ENCODE assay signal across 1 cellular context in the genomic region with DNA sequence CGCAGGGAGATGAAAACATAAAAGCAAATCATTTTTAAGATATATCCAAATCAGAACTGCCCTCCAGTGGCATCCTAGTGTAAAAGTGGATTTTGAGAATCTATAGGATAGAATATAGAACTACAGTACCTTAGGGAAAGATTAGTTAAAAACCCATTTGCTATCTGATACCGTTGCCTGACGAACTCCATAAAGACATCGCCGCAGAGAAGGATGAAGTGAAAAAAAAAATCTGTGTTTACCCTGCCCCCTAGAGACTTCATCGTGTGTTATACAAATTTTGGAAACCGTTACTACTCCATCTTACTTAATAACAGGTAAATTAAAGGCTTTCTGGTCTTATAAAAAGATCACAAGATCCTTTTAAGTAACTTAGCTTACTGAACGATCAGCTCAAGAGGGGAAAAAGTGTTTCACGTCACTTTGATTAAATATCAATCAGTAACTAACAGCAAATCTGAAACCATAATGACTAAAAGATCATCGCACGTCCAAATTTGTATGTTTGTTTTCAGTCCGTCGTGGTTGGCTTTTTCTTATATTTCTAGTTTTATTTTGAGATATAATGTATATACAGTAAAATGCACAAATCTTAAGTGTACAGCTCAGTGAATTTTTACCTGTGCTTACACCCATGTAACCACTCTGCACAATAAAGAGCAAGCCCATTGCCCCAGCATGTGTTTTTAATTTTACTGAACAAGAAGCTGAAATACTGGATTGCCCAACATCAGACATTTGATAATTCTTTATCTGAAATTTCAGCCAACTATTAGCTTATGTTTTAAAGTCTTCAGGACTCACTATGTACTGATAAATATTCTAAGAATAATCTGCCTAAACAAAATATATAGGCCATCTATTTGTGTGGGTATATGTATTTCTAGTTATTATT.
TF ChIP-seq lines count a peak whose summit lies in the region.

No MANE protein-coding gene starts in this region.

TF ChIP-seq in GM12878, 131 proteins besides CTCF, POLR2A, EP300 and RAD21:
- peak; percentile 56; the same call in 1 of the 2 replicates for TF ChIP-seq PML (IDR thresholded peaks at IDR 0.05; ENCODE audit: low read length)
- TF ChIP-seq WRNIP1 (IDR thresholded peaks at IDR 0.05; ENCODE audit: borderline replicate concordance, low read depth, low read length): no peak
- peak; percentile 60 for TF ChIP-seq MEF2B (IDR thresholded peaks at IDR 0.05; ENCODE audit: partially characterized antibody, poor library complexity, severe bottlenecking)
- TF ChIP-seq, protein P1, sequence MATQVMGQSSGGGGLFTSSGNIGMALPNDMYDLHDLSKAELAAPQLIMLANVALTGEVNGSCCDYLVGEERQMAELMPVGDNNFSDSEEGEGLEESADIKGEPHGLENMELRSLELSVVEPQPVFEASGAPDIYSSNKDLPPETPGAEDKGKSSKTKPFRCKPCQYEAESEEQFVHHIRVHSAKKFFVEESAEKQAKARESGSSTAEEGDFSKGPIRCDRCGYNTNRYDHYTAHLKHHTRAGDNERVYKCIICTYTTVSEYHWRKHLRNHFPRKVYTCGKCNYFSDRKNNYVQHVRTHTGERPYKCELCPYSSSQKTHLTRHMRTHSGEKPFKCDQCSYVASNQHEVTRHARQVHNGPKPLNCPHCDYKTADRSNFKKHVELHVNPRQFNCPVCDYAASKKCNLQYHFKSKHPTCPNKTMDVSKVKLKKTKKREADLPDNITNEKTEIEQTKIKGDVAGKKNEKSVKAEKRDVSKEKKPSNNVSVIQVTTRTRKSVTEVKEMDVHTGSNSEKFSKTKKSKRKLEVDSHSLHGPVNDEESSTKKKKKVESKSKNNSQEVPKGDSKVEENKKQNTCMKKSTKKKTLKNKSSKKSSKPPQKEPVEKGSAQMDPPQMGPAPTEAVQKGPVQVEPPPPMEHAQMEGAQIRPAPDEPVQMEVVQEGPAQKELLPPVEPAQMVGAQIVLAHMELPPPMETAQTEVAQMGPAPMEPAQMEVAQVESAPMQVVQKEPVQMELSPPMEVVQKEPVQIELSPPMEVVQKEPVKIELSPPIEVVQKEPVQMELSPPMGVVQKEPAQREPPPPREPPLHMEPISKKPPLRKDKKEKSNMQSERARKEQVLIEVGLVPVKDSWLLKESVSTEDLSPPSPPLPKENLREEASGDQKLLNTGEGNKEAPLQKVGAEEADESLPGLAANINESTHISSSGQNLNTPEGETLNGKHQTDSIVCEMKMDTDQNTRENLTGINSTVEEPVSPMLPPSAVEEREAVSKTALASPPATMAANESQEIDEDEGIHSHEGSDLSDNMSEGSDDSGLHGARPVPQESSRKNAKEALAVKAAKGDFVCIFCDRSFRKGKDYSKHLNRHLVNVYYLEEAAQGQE (IDR thresholded peaks at IDR 0.05; ENCODE audit: low read depth, low read length): no peak
- no peak for TF ChIP-seq FOXK2 (IDR thresholded peaks at IDR 0.05)
- TF ChIP-seq CREM (IDR thresholded peaks at IDR 0.05; ENCODE audit: low read depth): no peak
- TF ChIP-seq, protein P2, sequence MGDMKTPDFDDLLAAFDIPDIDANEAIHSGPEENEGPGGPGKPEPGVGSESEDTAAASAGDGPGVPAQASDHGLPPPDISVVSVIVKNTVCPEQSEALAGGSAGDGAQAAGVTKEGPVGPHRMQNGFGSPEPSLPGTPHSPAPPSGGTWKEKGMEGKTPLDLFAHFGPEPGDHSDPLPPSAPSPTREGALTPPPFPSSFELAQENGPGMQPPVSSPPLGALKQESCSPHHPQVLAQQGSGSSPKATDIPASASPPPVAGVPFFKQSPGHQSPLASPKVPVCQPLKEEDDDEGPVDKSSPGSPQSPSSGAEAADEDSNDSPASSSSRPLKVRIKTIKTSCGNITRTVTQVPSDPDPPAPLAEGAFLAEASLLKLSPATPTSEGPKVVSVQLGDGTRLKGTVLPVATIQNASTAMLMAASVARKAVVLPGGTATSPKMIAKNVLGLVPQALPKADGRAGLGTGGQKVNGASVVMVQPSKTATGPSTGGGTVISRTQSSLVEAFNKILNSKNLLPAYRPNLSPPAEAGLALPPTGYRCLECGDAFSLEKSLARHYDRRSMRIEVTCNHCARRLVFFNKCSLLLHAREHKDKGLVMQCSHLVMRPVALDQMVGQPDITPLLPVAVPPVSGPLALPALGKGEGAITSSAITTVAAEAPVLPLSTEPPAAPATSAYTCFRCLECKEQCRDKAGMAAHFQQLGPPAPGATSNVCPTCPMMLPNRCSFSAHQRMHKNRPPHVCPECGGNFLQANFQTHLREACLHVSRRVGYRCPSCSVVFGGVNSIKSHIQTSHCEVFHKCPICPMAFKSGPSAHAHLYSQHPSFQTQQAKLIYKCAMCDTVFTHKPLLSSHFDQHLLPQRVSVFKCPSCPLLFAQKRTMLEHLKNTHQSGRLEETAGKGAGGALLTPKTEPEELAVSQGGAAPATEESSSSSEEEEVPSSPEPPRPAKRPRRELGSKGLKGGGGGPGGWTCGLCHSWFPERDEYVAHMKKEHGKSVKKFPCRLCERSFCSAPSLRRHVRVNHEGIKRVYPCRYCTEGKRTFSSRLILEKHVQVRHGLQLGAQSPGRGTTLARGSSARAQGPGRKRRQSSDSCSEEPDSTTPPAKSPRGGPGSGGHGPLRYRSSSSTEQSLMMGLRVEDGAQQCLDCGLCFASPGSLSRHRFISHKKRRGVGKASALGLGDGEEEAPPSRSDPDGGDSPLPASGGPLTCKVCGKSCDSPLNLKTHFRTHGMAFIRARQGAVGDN (IDR thresholded peaks at IDR 0.05): no peak
- no peak for TF ChIP-seq ASH2L (IDR thresholded peaks at IDR 0.05; ENCODE audit: borderline replicate concordance, low read depth)
- TF ChIP-seq, protein P3, sequence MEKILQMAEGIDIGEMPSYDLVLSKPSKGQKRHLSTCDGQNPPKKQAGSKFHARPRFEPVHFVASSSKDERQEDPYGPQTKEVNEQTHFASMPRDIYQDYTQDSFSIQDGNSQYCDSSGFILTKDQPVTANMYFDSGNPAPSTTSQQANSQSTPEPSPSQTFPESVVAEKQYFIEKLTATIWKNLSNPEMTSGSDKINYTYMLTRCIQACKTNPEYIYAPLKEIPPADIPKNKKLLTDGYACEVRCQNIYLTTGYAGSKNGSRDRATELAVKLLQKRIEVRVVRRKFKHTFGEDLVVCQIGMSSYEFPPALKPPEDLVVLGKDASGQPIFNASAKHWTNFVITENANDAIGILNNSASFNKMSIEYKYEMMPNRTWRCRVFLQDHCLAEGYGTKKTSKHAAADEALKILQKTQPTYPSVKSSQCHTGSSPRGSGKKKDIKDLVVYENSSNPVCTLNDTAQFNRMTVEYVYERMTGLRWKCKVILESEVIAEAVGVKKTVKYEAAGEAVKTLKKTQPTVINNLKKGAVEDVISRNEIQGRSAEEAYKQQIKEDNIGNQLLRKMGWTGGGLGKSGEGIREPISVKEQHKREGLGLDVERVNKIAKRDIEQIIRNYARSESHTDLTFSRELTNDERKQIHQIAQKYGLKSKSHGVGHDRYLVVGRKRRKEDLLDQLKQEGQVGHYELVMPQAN (conservative IDR thresholded peaks at IDR 0.05): 0 out of 2 replicates have a peak, but pooled peaks have one; percentile 22
- 0 out of 2 replicates have a peak, but pooled peaks have one; percentile 20 for TF ChIP-seq RAD51 (IDR thresholded peaks at IDR 0.05)
- TF ChIP-seq NR2F1 (conservative IDR thresholded peaks at IDR 0.05): peak; percentile 56
- TF ChIP-seq RFX5 (IDR thresholded peaks at IDR 0.05; ENCODE audit: low read depth, low read length): no peak
- no peak for TF ChIP-seq ZNF622 (IDR thresholded peaks at IDR 0.05)
- no peak for TF ChIP-seq SMAD5 (IDR thresholded peaks at IDR 0.05; ENCODE audit: low read depth)
- no peak for TF ChIP-seq SREBF1 (IDR thresholded peaks at IDR 0.05; ENCODE audit: low read length)
- TF ChIP-seq, protein P4, sequence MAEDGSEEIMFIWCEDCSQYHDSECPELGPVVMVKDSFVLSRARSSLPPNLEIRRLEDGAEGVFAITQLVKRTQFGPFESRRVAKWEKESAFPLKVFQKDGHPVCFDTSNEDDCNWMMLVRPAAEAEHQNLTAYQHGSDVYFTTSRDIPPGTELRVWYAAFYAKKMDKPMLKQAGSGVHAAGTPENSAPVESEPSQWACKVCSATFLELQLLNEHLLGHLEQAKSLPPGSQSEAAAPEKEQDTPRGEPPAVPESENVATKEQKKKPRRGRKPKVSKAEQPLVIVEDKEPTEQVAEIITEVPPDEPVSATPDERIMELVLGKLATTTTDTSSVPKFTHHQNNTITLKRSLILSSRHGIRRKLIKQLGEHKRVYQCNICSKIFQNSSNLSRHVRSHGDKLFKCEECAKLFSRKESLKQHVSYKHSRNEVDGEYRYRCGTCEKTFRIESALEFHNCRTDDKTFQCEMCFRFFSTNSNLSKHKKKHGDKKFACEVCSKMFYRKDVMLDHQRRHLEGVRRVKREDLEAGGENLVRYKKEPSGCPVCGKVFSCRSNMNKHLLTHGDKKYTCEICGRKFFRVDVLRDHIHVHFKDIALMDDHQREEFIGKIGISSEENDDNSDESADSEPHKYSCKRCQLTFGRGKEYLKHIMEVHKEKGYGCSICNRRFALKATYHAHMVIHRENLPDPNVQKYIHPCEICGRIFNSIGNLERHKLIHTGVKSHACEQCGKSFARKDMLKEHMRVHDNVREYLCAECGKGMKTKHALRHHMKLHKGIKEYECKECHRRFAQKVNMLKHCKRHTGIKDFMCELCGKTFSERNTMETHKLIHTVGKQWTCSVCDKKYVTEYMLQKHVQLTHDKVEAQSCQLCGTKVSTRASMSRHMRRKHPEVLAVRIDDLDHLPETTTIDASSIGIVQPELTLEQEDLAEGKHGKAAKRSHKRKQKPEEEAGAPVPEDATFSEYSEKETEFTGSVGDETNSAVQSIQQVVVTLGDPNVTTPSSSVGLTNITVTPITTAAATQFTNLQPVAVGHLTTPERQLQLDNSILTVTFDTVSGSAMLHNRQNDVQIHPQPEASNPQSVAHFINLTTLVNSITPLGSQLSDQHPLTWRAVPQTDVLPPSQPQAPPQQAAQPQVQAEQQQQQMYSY (CRISPR knock-in tag; IDR thresholded peaks at IDR 0.05): no peak
- TF ChIP-seq STAT1 (conservative IDR thresholded peaks at IDR 0.05): no peak
- TF ChIP-seq PAX8 (IDR thresholded peaks at IDR 0.05): 0 out of 2 replicates have a peak, but pooled peaks have one; percentile 27
- TF ChIP-seq, protein P5, sequence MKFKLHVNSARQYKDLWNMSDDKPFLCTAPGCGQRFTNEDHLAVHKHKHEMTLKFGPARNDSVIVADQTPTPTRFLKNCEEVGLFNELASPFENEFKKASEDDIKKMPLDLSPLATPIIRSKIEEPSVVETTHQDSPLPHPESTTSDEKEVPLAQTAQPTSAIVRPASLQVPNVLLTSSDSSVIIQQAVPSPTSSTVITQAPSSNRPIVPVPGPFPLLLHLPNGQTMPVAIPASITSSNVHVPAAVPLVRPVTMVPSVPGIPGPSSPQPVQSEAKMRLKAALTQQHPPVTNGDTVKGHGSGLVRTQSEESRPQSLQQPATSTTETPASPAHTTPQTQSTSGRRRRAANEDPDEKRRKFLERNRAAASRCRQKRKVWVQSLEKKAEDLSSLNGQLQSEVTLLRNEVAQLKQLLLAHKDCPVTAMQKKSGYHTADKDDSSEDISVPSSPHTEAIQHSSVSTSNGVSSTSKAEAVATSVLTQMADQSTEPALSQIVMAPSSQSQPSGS (IDR thresholded peaks at IDR 0.05; ENCODE audit: low read length): 0 out of 2 replicates have a peak, but pooled peaks have one; percentile 18
- no peak for TF ChIP-seq HCFC1 (IDR thresholded peaks at IDR 0.05; ENCODE audit: low read length)
- no peak for TF ChIP-seq NR2C2 (IDR thresholded peaks at IDR 0.05; ENCODE audit: borderline replicate concordance, control insufficient read depth, insufficient read length, low read depth)
- no peak for TF ChIP-seq TCF7 (IDR thresholded peaks at IDR 0.05; ENCODE audit: borderline replicate concordance)
- TF ChIP-seq IKZF2 (IDR thresholded peaks at IDR 0.05): no peak
- 0 out of 2 replicates have a peak, but pooled peaks have one; percentile 51 for TF ChIP-seq CBX5 (IDR thresholded peaks at IDR 0.05; ENCODE audit: low read depth)
- TF ChIP-seq, protein P6, sequence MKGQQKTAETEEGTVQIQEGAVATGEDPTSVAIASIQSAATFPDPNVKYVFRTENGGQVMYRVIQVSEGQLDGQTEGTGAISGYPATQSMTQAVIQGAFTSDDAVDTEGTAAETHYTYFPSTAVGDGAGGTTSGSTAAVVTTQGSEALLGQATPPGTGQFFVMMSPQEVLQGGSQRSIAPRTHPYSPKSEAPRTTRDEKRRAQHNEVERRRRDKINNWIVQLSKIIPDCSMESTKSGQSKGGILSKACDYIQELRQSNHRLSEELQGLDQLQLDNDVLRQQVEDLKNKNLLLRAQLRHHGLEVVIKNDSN (IDR thresholded peaks at IDR 0.05; ENCODE audit: borderline replicate concordance, extremely low read length, insufficient read depth, low read depth, low read length): no peak
- TF ChIP-seq, protein P7, sequence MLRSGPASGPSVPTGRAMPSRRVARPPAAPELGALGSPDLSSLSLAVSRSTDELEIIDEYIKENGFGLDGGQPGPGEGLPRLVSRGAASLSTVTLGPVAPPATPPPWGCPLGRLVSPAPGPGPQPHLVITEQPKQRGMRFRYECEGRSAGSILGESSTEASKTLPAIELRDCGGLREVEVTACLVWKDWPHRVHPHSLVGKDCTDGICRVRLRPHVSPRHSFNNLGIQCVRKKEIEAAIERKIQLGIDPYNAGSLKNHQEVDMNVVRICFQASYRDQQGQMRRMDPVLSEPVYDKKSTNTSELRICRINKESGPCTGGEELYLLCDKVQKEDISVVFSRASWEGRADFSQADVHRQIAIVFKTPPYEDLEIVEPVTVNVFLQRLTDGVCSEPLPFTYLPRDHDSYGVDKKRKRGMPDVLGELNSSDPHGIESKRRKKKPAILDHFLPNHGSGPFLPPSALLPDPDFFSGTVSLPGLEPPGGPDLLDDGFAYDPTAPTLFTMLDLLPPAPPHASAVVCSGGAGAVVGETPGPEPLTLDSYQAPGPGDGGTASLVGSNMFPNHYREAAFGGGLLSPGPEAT (IDR thresholded peaks at IDR 0.05; ENCODE audit: low read depth): 0 out of 2 replicates have a peak, but pooled peaks have one; percentile 5
